ENCODE assay signal across 7 cellular contexts in genomic region chr11:64331569-64332371, GRCh38. TPM values are rescaled to one million over a fixed set of nuclear protein-coding genes. Genes with fewer than 3 reads are reported as not detected.
A peak's percentile ranks its signal among the peaks of the same experiment; 100 is the strongest.
DNase-seq lines count a peak whose midpoint lies in the region; ATAC-seq and TF ChIP-seq lines count a peak whose summit lies in the region.

No MANE protein-coding gene starts in this region.

- H3K36me3 ChIP-seq in PC-3 (ENCODE audit: low read depth, low read length), result no peaks in the 10 kb centered on the region

- no peaks in the 10 kb centered on the region for H3K27me3 ChIP-seq in PC-3 (ENCODE audit: low read length)

- H2AFZ ChIP-seq in PC-3 (ENCODE audit: low read length), result peak overlapping the region; percentile 76

- peaks cover 5% of the 10 kb centered on the region for H3F3A ChIP-seq in PC-3 (ENCODE audit: low read length, unreplicated experiment)

- no peaks in the 10 kb centered on the region for H3K9me3 ChIP-seq in PC-3 (ENCODE audit: low read length)

- peak overlapping the region; percentile 29 for H3K4me3 ChIP-seq in GM12875 (ENCODE audit: low read depth, low read length)
- peak overlapping the region; percentile 22; the same call in 1 of the 2 replicates for H3K4me3 ChIP-seq in PC-3 (ENCODE audit: low read length)
- H3K4me3 ChIP-seq in fibroblast of villous mesenchyme (ENCODE audit: low read depth, low read length), result no peak overlapping the region

- ATAC-seq in HG03097 (IDR thresholded peaks at IDR 0.05; ENCODE audit: low FRiP score, unreplicated experiment) (peak; percentile 46), PC-3 (peak; percentile 56)

- no peaks in the 10 kb centered on the region for H3K79me2 ChIP-seq in PC-3 (ENCODE audit: low read length)

- CTCF ChIA-PET in PC-3 (lab: Charles Lee), result interaction anchor here (0.6 to 2.8 kb wide), 13 partner anchors 11 to 771 kb away, joined by 3 to 78 read pairs (median 4); partner anchors contain the start of genes CATSPERZ, ESRRA, PRDX5 and TRMT112

- no TSS peak for BruUV-seq in PC-3 (replicated peaks; lab: Mats Ljungman, UMichigan)

- TF ChIP-seq CTCF in GM12875 (IDR thresholded peaks at IDR 0.05; ENCODE audit: borderline replicate concordance, insufficient read depth, low read depth, low read length) (peak; percentile 84), PC-3 (conservative IDR thresholded peaks at IDR 0.05; ENCODE audit: low read depth, low read length) (peak; percentile 85), fibroblast of villous mesenchyme (IDR thresholded peaks at IDR 0.05; ENCODE audit: insufficient read depth, low read depth, low read length) (peak; percentile 78)

- H3K4me2 ChIP-seq in PC-3 (ENCODE audit: low read length), result peak overlapping the region; percentile 71

- H3K9ac ChIP-seq in PC-3 (ENCODE audit: low read length), result peak overlapping the region; percentile 65

- POLR2A ChIA-PET in PC-3 (lab: Charles Lee; ENCODE audit: unreplicated experiment), result interaction anchor here (0.6 to 2.4 kb wide), 2 partner anchors 14 to 62 kb away, joined by 3 to 18 read pairs; partner anchors contain the start of genes PRDX5 and TRMT112

- no peaks in the 10 kb centered on the region for H4K20me1 ChIP-seq in PC-3 (ENCODE audit: low read length)

- H3K4me1 ChIP-seq in PC-3 (ENCODE audit: insufficient read depth, low read length), result peaks cover 37% of the 10 kb centered on the region

- H3K9me2 ChIP-seq in PC-3 (replicated peaks; ENCODE audit: low read length), result no peaks in the 10 kb centered on the region

- intact Hi-C loops in PC-3 (cut with micrococcal nuclease), result no loop called here
- intact Hi-C loops in posterior vena cava (cut with DNase I), result no loop called here

- peak overlapping the region; percentile 88 for H3K27ac ChIP-seq in PC-3 (ENCODE audit: low read length)

- DNase-seq in PC-3 (peak; percentile 96), activated T-cell treated with anti-CD3 and anti-CD28 coated beads for 48 hours (ENCODE audit: low read depth) (peak; percentile 79), fibroblast of villous mesenchyme (ENCODE audit: low read depth) (peak; percentile 91), posterior vena cava (ENCODE audit: low spot score) (peak; percentile 92), Ammon's horn (ENCODE audit: low spot score) (no peak)

RNA-seq across cellular contexts. Expression of gene CCDC88B, which starts 8.2 kb away (rescaled TPM):
- 19.6 and 21.0 TPM in 2 replicates for total RNA-seq in PC-3 (2014; rRNA removed)
- 1.7 and 3.5 TPM in 2 replicates for total RNA-seq in fibroblast of villous mesenchyme
- total RNA-seq in posterior vena cava, result 1 to 10 TPM; 7.0 to 9.5 TPM

RNA-seq across cellular contexts. Expression of gene PRDX5, which starts 13.8 kb away (rescaled TPM):
- 467 and 585 TPM in 2 replicates for total RNA-seq in PC-3 (2014; rRNA removed)
- total RNA-seq in fibroblast of villous mesenchyme, result 211 and 230 TPM in 2 replicates
- 10 to 100 TPM; 82.7 to 98.6 TPM for total RNA-seq in posterior vena cava

RNA-seq across cellular contexts. Expression of gene TRMT112, which starts 14.4 kb away (rescaled TPM):
- 812 and 815 TPM in 2 replicates for total RNA-seq in PC-3 (2014; rRNA removed)
- total RNA-seq in fibroblast of villous mesenchyme, result 144 and 155 TPM in 2 replicates
- total RNA-seq in posterior vena cava, result 100 to 1,000 TPM; 107 to 119 TPM

RNA-seq across cellular contexts. Expression of gene ESRRA, which starts 26.4 kb away (rescaled TPM):
- total RNA-seq in PC-3 (2014; rRNA removed), result 111 and 114 TPM in 2 replicates
- total RNA-seq in fibroblast of villous mesenchyme, result 19.3 and 23.3 TPM in 2 replicates
- 10 to 100 TPM; 33.5 to 41.2 TPM for total RNA-seq in posterior vena cava

RNA-seq across cellular contexts. Expression of gene RPS6KA4, which starts 27.2 kb away (rescaled TPM):
- total RNA-seq in PC-3 (2014; rRNA removed), result 148 and 189 TPM in 2 replicates
- 35.8 and 48.0 TPM in 2 replicates for total RNA-seq in fibroblast of villous mesenchyme
- 10 to 100 TPM; 29.2 to 33.5 TPM for total RNA-seq in posterior vena cava
